11 cellular contexts compared by ENCODE assay signal in the genomic region with DNA sequence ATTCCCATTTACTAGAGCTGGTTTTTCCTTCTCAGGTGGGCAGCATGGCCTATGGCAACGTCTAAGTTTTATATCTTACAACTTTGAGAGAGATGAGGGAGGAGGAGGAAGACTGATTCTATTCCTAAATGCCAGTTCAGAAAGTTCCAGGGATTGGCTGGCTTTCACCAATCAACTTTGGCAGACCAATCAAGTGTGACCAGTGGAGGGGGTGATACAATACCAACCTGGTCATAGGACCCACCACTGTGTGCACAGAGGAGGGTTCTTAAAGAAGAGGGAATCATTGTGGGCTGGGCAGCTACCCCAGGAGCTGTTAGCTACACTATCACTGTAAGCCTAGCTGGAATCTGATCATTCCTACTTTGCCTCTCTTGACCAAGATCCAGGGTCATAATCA. TPM values are rescaled to one million over a fixed set of nuclear protein-coding genes. Genes with fewer than 3 reads are reported as not detected.
DNase-seq lines count a peak whose midpoint lies in the region; ATAC-seq, FAIRE-seq and TF ChIP-seq lines count a peak whose summit lies in the region.
"Had no signal": no experiment of that assay in that cellular context is flagged by ENCODE, and none has a peak within 500 bp of the region (broad histone marks: within the 10 kb centered on the region; RNA-seq: fewer than 3 reads in every experiment).

No MANE protein-coding gene starts in this region.

- dilution Hi-C loops in endothelial cell of umbilical vein (cut with MboI; ENCODE audit: extremely low pct_ligation_motif_present, low sequenced_read_pairs), result no loop called here

- POLR2A ChIA-PET in SK-N-SH (lab: Yijun Ruan, JAX), result no interaction called here
- POLR2A ChIA-PET in endothelial cell of umbilical vein (lab: Charles Lee), result interaction anchor here (0.9 to 1.2 kb wide), 2 partner anchors 10 to 18 kb away, joined by 3 to 4 read pairs; no protein-coding TSS in a partner anchor

- H3K79me2 ChIP-seq in SK-N-SH (ENCODE audit: insufficient read depth) (peaks cover 53% of the 10 kb centered on the region; the same call in 1 of the 2 replicates), endothelial cell of umbilical vein (ENCODE audit: control insufficient read depth, insufficient read depth, low read length) (peaks cover 12% of the 10 kb centered on the region)

- TF ChIP-seq RAD21 in SK-N-SH (IDR thresholded peaks at IDR 0.05; ENCODE audit: low read length), result no peak

- H3K4me1 ChIP-seq in SK-N-SH (ENCODE audit: control insufficient read depth in 1 of 2, insufficient read depth in 2 of 2, low read depth in 1 of 2, low read length in 1 of 2), result peaks cover 22 to 42% of the 10 kb centered on the region in 2 experiments
- H3K4me1 ChIP-seq in SJSA1 (replicated peaks), result peaks cover 32% of the 10 kb centered on the region
- H3K4me1 ChIP-seq in endothelial cell of umbilical vein (ENCODE audit: control insufficient read depth, extremely low read depth, insufficient read depth, low read length), result peaks cover 48% of the 10 kb centered on the region
- peaks cover 63% of the 10 kb centered on the region for H3K4me1 ChIP-seq in skeletal muscle satellite cell (ENCODE audit: control insufficient read depth, insufficient read depth, low read length)
- H3K4me1 ChIP-seq: Peyer's patch had no signal

- H3K27ac ChIP-seq in SK-N-SH (ENCODE audit: low read depth in 2 of 2, low read length in 1 of 2) (peak overlapping the region; percentile 8 to 96; a peak in 3 of 4 replicates), SJSA1 (peak overlapping the region; percentile 77), endothelial cell of umbilical vein (ENCODE audit: insufficient read depth, low read depth, low read length) (peak overlapping the region; percentile 89)
- H3K27ac ChIP-seq: 22Rv1 had no signal

- CTCF ChIA-PET in SK-N-SH (lab: Yijun Ruan, JAX), result interaction anchor here (1.5 kb wide), 1 partner anchor 36 kb away, joined by 7 read pairs; no protein-coding TSS in a partner anchor
- CTCF ChIA-PET in endothelial cell of umbilical vein (lab: Charles Lee), result interaction anchor here (1.1 to 3.9 kb wide), 5 partner anchors 9 to 37 kb away, joined by 3 to 19 read pairs (median 10); no protein-coding TSS in a partner anchor

- H4K20me1 ChIP-seq in SK-N-SH (ENCODE audit: insufficient read depth), result no peaks in the 10 kb centered on the region
- no peaks in the 10 kb centered on the region for H4K20me1 ChIP-seq in endothelial cell of umbilical vein (replicated peaks; ENCODE audit: control insufficient read depth, extremely low read depth, insufficient read depth, low read length)

- H3K36me3 ChIP-seq in SK-N-SH (replicated peaks in 1 of 2; ENCODE audit: control insufficient read depth in 1 of 2, insufficient read depth in 2 of 2, low read length in 1 of 2) (no peaks in the 10 kb centered on the region), SJSA1 (no peaks in the 10 kb centered on the region), endothelial cell of umbilical vein (ENCODE audit: control insufficient read depth in 2 of 2, extremely low read depth in 1 of 2, insufficient read depth in 2 of 2, low read length in 2 of 2) (no peaks in the 10 kb centered on the region), skeletal muscle satellite cell (ENCODE audit: insufficient read depth, low read length) (no peaks in the 10 kb centered on the region)
- H3K36me3 ChIP-seq: Peyer's patch had no signal

- no peaks in the 10 kb centered on the region for H3K9me2 ChIP-seq in SK-N-SH

- TF ChIP-seq EP300 in SK-N-SH (IDR thresholded peaks at IDR 0.05; ENCODE audit: borderline replicate concordance in 1 of 2, low read depth in 1 of 2, low read length in 1 of 2), result no peak

- TSS peak; percentile 74 for BruUV-seq in endothelial cell of umbilical vein (replicated peaks; lab: Mats Ljungman, UMichigan)

- H3K4me2 ChIP-seq in SK-N-SH (peak overlapping the region; percentile 44; the same call in 1 of the 2 replicates), endothelial cell of umbilical vein (ENCODE audit: insufficient read depth, low read length) (peak overlapping the region; percentile 33), skeletal muscle satellite cell (ENCODE audit: low read length) (peak overlapping the region; percentile 68)

- DNase-seq in SK-N-SH (no peak), SJSA1 (ENCODE audit: low read depth in 1 of 2, low spot score in 2 of 2) (no peak), endothelial cell of umbilical vein (ENCODE audit: low read depth, low spot score) (no peak), left colon (no peak), CD1c-positive myeloid dendritic cell (ENCODE audit: extremely low spot score) (no peak)
- no peak for DNase-seq in stimulated activated CD4-positive, alpha-beta T cell treated with anti-CD3 and anti-CD28 coated beads, Interleukin-1b, Interleukin-23, amount 100 ng/mL, for 48 hours
- DNase-seq: cerebellar nuclear complex, Peyer's patch had no signal

- TF ChIP-seq POLR2A in endothelial cell of umbilical vein (IDR thresholded peaks at IDR 0.05; ENCODE audit: low read depth, low read length), result no peak

- ATAC-seq in SK-N-SH treated with all-trans-retinoic acid at 6 μM for 48 hours, result no peak
- no peak for ATAC-seq in left colon

- WGBS in SK-N-SH (ENCODE audit: low lambda C conversion rate), result 64% methylated on average over 1 of the region's 1 CpG

- no peaks in the 10 kb centered on the region for H3K9me1 ChIP-seq in endothelial cell of umbilical vein (replicated peaks; ENCODE audit: control insufficient read depth, extremely low read depth, insufficient read depth, low read length)

- 0 out of 2 replicates have a peak overlapping the region, but pooled peaks have one; percentile 2 for H2AFZ ChIP-seq in SK-N-SH (ENCODE audit: low read depth)
- no peak overlapping the region for H2AFZ ChIP-seq in endothelial cell of umbilical vein (ENCODE audit: low read depth, low read length)

- peaks cover 33% of the 10 kb centered on the region for H3F3A ChIP-seq in SK-N-SH (replicated peaks; ENCODE audit: insufficient read depth)

- H3K9me3 ChIP-seq in SK-N-SH (no peaks in the 10 kb centered on the region), SJSA1 (replicated peaks) (no peaks in the 10 kb centered on the region), endothelial cell of umbilical vein (replicated peaks; ENCODE audit: control insufficient read depth, insufficient read depth, low read length) (no peaks in the 10 kb centered on the region), skeletal muscle satellite cell (replicated peaks; ENCODE audit: low read length) (no peaks in the 10 kb centered on the region)
- H3K9me3 ChIP-seq: Peyer's patch had no signal

- intact Hi-C loops in endothelial cell of umbilical vein (cut with micrococcal nuclease) (no loop called here), left colon (cut with DNase I, micrococcal nuclease) (no loop called here)

- no peak for FAIRE-seq in endothelial cell of umbilical vein (lab: Jason Lieb, UNC)

- H3K9ac ChIP-seq in SK-N-SH (peak overlapping the region; percentile 71), endothelial cell of umbilical vein (replicated peaks; ENCODE audit: extremely low read depth, insufficient read depth, low read length) (peak overlapping the region; percentile 93), skeletal muscle satellite cell (ENCODE audit: low read depth, low read length) (peak overlapping the region; percentile 87)

- no peak overlapping the region for H3K4me3 ChIP-seq in SK-N-SH (ENCODE audit: low read depth in 2 of 2, low read length in 1 of 2)
- no peak overlapping the region for H3K4me3 ChIP-seq in SJSA1
- H3K4me3 ChIP-seq in endothelial cell of umbilical vein (replicated peaks in 1 of 3; ENCODE audit: insufficient read depth in 1 of 3, low read depth in 1 of 3, low read length in 3 of 3), result peak overlapping the region in 1 of 3 experiments; percentile 8
- H3K4me3 ChIP-seq in skeletal muscle satellite cell (ENCODE audit: low read length), result peak overlapping the region; percentile 34
- H3K4me3 ChIP-seq: Peyer's patch had no signal

- TF ChIP-seq CTCF in SK-N-SH (IDR thresholded peaks at IDR 0.05), result no peak
- TF ChIP-seq CTCF in endothelial cell of umbilical vein (IDR thresholded peaks at IDR 0.05; ENCODE audit: extremely low read depth in 1 of 2, insufficient read depth in 1 of 2, low read depth in 1 of 2, low read length in 2 of 2), result no peak

- H3K27me3 ChIP-seq in SK-N-SH (ENCODE audit: insufficient read depth) (no peaks in the 10 kb centered on the region), SJSA1 (replicated peaks) (no peaks in the 10 kb centered on the region), endothelial cell of umbilical vein (ENCODE audit: control insufficient read depth in 2 of 2, insufficient read depth in 2 of 2, low read length in 2 of 2) (no peaks in the 10 kb centered on the region), skeletal muscle satellite cell (ENCODE audit: control insufficient read depth, insufficient read depth, low read length) (no peaks in the 10 kb centered on the region)
- H3K27me3 ChIP-seq: Peyer's patch had no signal

RNA-seq across cellular contexts. Expression of gene DIXDC1, which starts 8.1 kb away (rescaled TPM):
- 5.3 and 6.8 TPM in 2 replicates for polyA plus RNA-seq in SK-N-SH (2012; rRNA removed)
- 6.3 and 6.9 TPM in 2 replicates for polyA plus RNA-seq in SK-N-SH (2012; cell fraction: cytosol; rRNA removed)
- polyA plus RNA-seq in SK-N-SH (2012; cell fraction: nucleus; rRNA removed), result 5.9 and 9.3 TPM in 2 replicates
- total RNA-seq in SJSA1 (2014; rRNA removed; shearing (Covaris generic)), result 8.4 and 10.3 TPM in 2 replicates
- total RNA-seq in endothelial cell of umbilical vein, result 18.6 and 20.0 TPM in 2 replicates
- polyA plus RNA-seq in endothelial cell of umbilical vein, result 6.4 and 8.0 TPM in 2 replicates
- 11.6 and 12.0 TPM in 2 replicates for polyA plus RNA-seq in endothelial cell of umbilical vein (2011; cell fraction: cytosol; rRNA removed)
- 16.6 and 17.8 TPM in 2 replicates for polyA plus RNA-seq in endothelial cell of umbilical vein (2011; cell fraction: nucleus; rRNA removed)
- polyA plus RNA-seq in endothelial cell of umbilical vein (2012), result 29.2 and 41.9 TPM in 2 replicates
- 20.9 and 32.4 TPM in 2 replicates for polyA minus RNA-seq in endothelial cell of umbilical vein
- polyA minus RNA-seq in endothelial cell of umbilical vein (2011; cell fraction: cytosol; rRNA and poly(A)+ RNA removed), result 4.8 TPM
- 18.1 and 21.2 TPM in 2 replicates for polyA minus RNA-seq in endothelial cell of umbilical vein (2011; cell fraction: nucleus; rRNA and poly(A)+ RNA removed)
- total RNA-seq in skeletal muscle satellite cell (2012; rRNA removed), result 11.2 and 14.9 TPM in 2 replicates
- 10 to 100 TPM in 1 of 2 donors, 1 to 10 TPM in 1; 7.7 to 14.2 TPM for total RNA-seq in left colon

RNA-seq across cellular contexts. Expression of gene C11orf52, which starts 26.5 kb away (rescaled TPM):
- polyA plus RNA-seq in SK-N-SH (2012; rRNA removed), result not detected in 2 replicates
- polyA plus RNA-seq in SK-N-SH (2012; cell fraction: cytosol; rRNA removed), result not detected in 2 replicates
- polyA plus RNA-seq in SK-N-SH (2012; cell fraction: nucleus; rRNA removed), result not detected in 2 replicates
- not detected in 2 replicates for total RNA-seq in SJSA1 (2014; rRNA removed; shearing (Covaris generic))
- 0.31 and 0.99 TPM in 2 replicates for total RNA-seq in endothelial cell of umbilical vein
- 0.76 and 1.2 TPM in 2 replicates for polyA plus RNA-seq in endothelial cell of umbilical vein
- 0.66 and 0.81 TPM in 2 replicates for polyA plus RNA-seq in endothelial cell of umbilical vein (2011; cell fraction: cytosol; rRNA removed)
- 0.26 and 0.49 TPM in 2 replicates for polyA plus RNA-seq in endothelial cell of umbilical vein (2011; cell fraction: nucleus; rRNA removed)
- 0.91 and 2.5 TPM in 2 replicates for polyA plus RNA-seq in endothelial cell of umbilical vein (2012)
- 0.34 TPM in 1 of 2 replicates, not detected in the other for polyA minus RNA-seq in endothelial cell of umbilical vein
- not detected for polyA minus RNA-seq in endothelial cell of umbilical vein (2011; cell fraction: cytosol; rRNA and poly(A)+ RNA removed)
- not detected in 2 replicates for polyA minus RNA-seq in endothelial cell of umbilical vein (2011; cell fraction: nucleus; rRNA and poly(A)+ RNA removed)
- not detected in 2 replicates for total RNA-seq in skeletal muscle satellite cell (2012; rRNA removed)
- 10 to 100 TPM in 1 of 2 donors, 1 to 10 TPM in 1; 8.5 to 10.1 TPM for total RNA-seq in left colon

RNA-seq across cellular contexts. Expression of gene HSPB2, which starts 32.7 kb away (rescaled TPM):
- polyA plus RNA-seq in SK-N-SH (2012; rRNA removed), result not detected in 2 replicates
- polyA plus RNA-seq in SK-N-SH (2012; cell fraction: cytosol; rRNA removed), result 0.03 TPM in 1 of 2 replicates, not detected in the other
- polyA plus RNA-seq in SK-N-SH (2012; cell fraction: nucleus; rRNA removed), result 0.13 TPM in 1 of 2 replicates, not detected in the other
- not detected in 2 replicates for total RNA-seq in SJSA1 (2014; rRNA removed; shearing (Covaris generic))
- not detected in 2 replicates for total RNA-seq in endothelial cell of umbilical vein
- polyA plus RNA-seq in endothelial cell of umbilical vein, result not detected in 2 replicates
- not detected in 2 replicates for polyA plus RNA-seq in endothelial cell of umbilical vein (2011; cell fraction: cytosol; rRNA removed)
- polyA plus RNA-seq in endothelial cell of umbilical vein (2011; cell fraction: nucleus; rRNA removed), result not detected in 2 replicates
- not detected in 2 replicates for polyA plus RNA-seq in endothelial cell of umbilical vein (2012)
- polyA minus RNA-seq in endothelial cell of umbilical vein, result not detected in 2 replicates
- polyA minus RNA-seq in endothelial cell of umbilical vein (2011; cell fraction: cytosol; rRNA and poly(A)+ RNA removed), result not detected
- not detected in 2 replicates for polyA minus RNA-seq in endothelial cell of umbilical vein (2011; cell fraction: nucleus; rRNA and poly(A)+ RNA removed)
- under 0.01 and 1.5 TPM in 2 replicates for total RNA-seq in skeletal muscle satellite cell (2012; rRNA removed)
- 1 to 10 TPM in 1 of 2 donors, under 1 TPM in 1; 0.73 to 3.1 TPM for total RNA-seq in left colon

RNA-seq across cellular contexts. Expression of gene CRYAB, which starts 33.6 kb away (rescaled TPM):
- polyA plus RNA-seq in SK-N-SH (2012; rRNA removed) (0.92 and 1.5 TPM in 2 replicates), endothelial cell of umbilical vein (0.32 and 0.48 TPM in 2 replicates)
- polyA plus RNA-seq in SK-N-SH (2012; cell fraction: cytosol; rRNA removed), result 0.67 and 1.2 TPM in 2 replicates
- 0.29 and 1.8 TPM in 2 replicates for polyA plus RNA-seq in SK-N-SH (2012; cell fraction: nucleus; rRNA removed)
- total RNA-seq in SJSA1 (2014; rRNA removed; shearing (Covaris generic)), result 0.97 and 3.1 TPM in 2 replicates
- total RNA-seq in endothelial cell of umbilical vein (not detected in 2 replicates), left colon (100 to 1,000 TPM in 1 of 2 donors, 10 to 100 TPM in 1; 11.5 to 100 TPM)
- 0.12 and 0.23 TPM in 2 replicates for polyA plus RNA-seq in endothelial cell of umbilical vein (2011; cell fraction: cytosol; rRNA removed)
- not detected in 2 replicates for polyA plus RNA-seq in endothelial cell of umbilical vein (2011; cell fraction: nucleus; rRNA removed)
- polyA plus RNA-seq in endothelial cell of umbilical vein (2012), result 1.1 TPM in 1 of 2 replicates, not detected in the other
- polyA minus RNA-seq in endothelial cell of umbilical vein, result 0.49 and 0.58 TPM in 2 replicates
- not detected for polyA minus RNA-seq in endothelial cell of umbilical vein (2011; cell fraction: cytosol; rRNA and poly(A)+ RNA removed)
- not detected in 2 replicates for polyA minus RNA-seq in endothelial cell of umbilical vein (2011; cell fraction: nucleus; rRNA and poly(A)+ RNA removed)
- 23.1 and 30.1 TPM in 2 replicates for total RNA-seq in skeletal muscle satellite cell (2012; rRNA removed)
